1 cellular context compared by ENCODE assay signal in the genomic region with DNA sequence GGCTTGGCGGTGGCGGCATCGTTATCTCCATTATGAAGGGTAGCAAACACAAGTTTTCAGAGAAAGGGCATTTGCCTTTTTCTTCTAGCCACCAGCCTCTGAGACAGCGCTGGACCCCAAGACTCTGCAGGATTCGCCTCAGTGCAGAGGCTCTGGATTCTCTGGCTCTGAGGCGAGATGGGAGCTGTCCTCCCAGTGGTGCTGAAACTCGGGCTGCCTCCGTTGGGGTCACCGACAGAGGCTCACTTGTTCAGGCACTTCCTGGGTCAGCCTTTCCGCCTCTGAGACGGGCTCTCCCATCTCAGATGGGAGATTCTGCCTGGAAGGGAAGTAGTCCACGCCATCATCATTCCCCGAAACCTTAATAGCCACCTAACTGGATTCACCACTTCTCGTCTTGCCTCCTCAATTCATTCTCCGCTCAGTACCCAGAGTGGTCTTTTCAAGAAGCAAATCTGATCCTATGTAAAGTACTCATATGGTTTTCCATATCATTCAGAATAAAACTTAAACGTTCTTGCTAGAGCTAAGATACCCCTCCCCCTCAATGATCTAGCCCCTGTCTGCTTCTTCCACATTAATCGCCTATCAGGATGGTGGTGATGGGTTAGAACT.
TF ChIP-seq lines count a peak whose summit lies in the region.

No MANE protein-coding gene starts in this region.

TF ChIP-seq in HepG2, 621 proteins besides CTCF, POLR2A, EP300 and RAD21 (continued from another document and continues in another):
- TF ChIP-seq, protein P1, sequence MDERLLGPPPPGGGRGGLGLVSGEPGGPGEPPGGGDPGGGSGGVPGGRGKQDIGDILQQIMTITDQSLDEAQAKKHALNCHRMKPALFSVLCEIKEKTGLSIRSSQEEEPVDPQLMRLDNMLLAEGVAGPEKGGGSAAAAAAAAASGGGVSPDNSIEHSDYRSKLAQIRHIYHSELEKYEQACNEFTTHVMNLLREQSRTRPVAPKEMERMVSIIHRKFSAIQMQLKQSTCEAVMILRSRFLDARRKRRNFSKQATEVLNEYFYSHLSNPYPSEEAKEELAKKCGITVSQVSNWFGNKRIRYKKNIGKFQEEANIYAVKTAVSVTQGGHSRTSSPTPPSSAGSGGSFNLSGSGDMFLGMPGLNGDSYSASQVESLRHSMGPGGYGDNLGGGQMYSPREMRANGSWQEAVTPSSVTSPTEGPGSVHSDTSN (CRISPR knock-in tag; IDR thresholded peaks at IDR 0.05): no peak
- TF ChIP-seq FOXA1 (IDR thresholded peaks at IDR 0.05) (no peak), FOXA1 (CRISPR knock-in tag; IDR thresholded peaks at IDR 0.05) (no peak), NFKB2 (CRISPR knock-in tag; IDR thresholded peaks at IDR 0.05; ENCODE audit: borderline replicate concordance) (peak; percentile 59; the same call in 1 of the 2 replicates), CENPT (CRISPR knock-in tag; IDR thresholded peaks at IDR 0.05; ENCODE audit: low read depth) (no peak), MTA3 (CRISPR knock-in tag; IDR thresholded peaks at IDR 0.05) (no peak), HNRNPUL1 (IDR thresholded peaks at IDR 0.05; ENCODE audit: low read depth, low read length) (no peak), ZNF496 (CRISPR knock-in tag; IDR thresholded peaks at IDR 0.05; ENCODE audit: insufficient replicate concordance) (no peak), ZBTB42 (CRISPR knock-in tag; IDR thresholded peaks at IDR 0.05) (no peak), KDM1A (CRISPR knock-in tag; IDR thresholded peaks at IDR 0.05) (no peak), STAT5B (CRISPR knock-in tag; IDR thresholded peaks at IDR 0.05) (0 out of 2 replicates have a peak, but pooled peaks have one; percentile 62), TGIF2 (CRISPR knock-in tag; IDR thresholded peaks at IDR 0.05) (no peak), MED1 (CRISPR knock-in tag; IDR thresholded peaks at IDR 0.05) (no peak), NFKBIZ (CRISPR knock-in tag; IDR thresholded peaks at IDR 0.05) (no peak), MIER2 (CRISPR knock-in tag; IDR thresholded peaks at IDR 0.05) (peak; percentile 98), MEIS2 (CRISPR knock-in tag; IDR thresholded peaks at IDR 0.05) (peak; percentile 56; the same call in 1 of the 2 replicates), ZNF709 (CRISPR knock-in tag; IDR thresholded peaks at IDR 0.05) (no peak), TCF7L2 (IDR thresholded peaks at IDR 0.05; ENCODE audit: low read depth, low read length) (no peak), NKX3-1 (CRISPR knock-in tag; IDR thresholded peaks at IDR 0.05) (peak; percentile 78; the same call in 1 of the 2 replicates), SRY (CRISPR knock-in tag; IDR thresholded peaks at IDR 0.05) (peak; percentile 52; the same call in 1 of the 2 replicates), ZNF775 (CRISPR knock-in tag; IDR thresholded peaks at IDR 0.05; ENCODE audit: borderline replicate concordance) (no peak), NCOA2 (CRISPR knock-in tag; IDR thresholded peaks at IDR 0.05) (0 out of 2 replicates have a peak, but pooled peaks have one; percentile 32), NR2F6 (IDR thresholded peaks at IDR 0.05) (no peak), NR2F6 (CRISPR knock-in tag; IDR thresholded peaks at IDR 0.05) (0 out of 2 replicates have a peak, but pooled peaks have one; percentile 21), SMAD3 (CRISPR knock-in tag; IDR thresholded peaks at IDR 0.05) (0 out of 2 replicates have a peak, but pooled peaks have one; percentile 56), FIP1L1 (IDR thresholded peaks at IDR 0.05; ENCODE audit: borderline replicate concordance, insufficient read depth, low read depth, low read length) (no peak), GABPB1 (CRISPR knock-in tag; IDR thresholded peaks at IDR 0.05) (no peak), HNRNPLL (IDR thresholded peaks at IDR 0.05; ENCODE audit: low read depth, low read length, poor library complexity, severe bottlenecking) (no peak), ZFP36L2 (CRISPR knock-in tag; IDR thresholded peaks at IDR 0.05) (peak; percentile 78; the same call in 1 of the 2 replicates), ZNF577 (CRISPR knock-in tag; IDR thresholded peaks at IDR 0.05; ENCODE audit: borderline replicate concordance, low read depth) (no peak), JUN (CRISPR knock-in tag; IDR thresholded peaks at IDR 0.05) (no peak)
- TF ChIP-seq, protein P2, sequence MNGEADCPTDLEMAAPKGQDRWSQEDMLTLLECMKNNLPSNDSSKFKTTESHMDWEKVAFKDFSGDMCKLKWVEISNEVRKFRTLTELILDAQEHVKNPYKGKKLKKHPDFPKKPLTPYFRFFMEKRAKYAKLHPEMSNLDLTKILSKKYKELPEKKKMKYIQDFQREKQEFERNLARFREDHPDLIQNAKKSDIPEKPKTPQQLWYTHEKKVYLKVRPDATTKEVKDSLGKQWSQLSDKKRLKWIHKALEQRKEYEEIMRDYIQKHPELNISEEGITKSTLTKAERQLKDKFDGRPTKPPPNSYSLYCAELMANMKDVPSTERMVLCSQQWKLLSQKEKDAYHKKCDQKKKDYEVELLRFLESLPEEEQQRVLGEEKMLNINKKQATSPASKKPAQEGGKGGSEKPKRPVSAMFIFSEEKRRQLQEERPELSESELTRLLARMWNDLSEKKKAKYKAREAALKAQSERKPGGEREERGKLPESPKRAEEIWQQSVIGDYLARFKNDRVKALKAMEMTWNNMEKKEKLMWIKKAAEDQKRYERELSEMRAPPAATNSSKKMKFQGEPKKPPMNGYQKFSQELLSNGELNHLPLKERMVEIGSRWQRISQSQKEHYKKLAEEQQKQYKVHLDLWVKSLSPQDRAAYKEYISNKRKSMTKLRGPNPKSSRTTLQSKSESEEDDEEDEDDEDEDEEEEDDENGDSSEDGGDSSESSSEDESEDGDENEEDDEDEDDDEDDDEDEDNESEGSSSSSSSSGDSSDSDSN (CRISPR knock-in tag; IDR thresholded peaks at IDR 0.05): no peak
- TF ChIP-seq, protein P3, sequence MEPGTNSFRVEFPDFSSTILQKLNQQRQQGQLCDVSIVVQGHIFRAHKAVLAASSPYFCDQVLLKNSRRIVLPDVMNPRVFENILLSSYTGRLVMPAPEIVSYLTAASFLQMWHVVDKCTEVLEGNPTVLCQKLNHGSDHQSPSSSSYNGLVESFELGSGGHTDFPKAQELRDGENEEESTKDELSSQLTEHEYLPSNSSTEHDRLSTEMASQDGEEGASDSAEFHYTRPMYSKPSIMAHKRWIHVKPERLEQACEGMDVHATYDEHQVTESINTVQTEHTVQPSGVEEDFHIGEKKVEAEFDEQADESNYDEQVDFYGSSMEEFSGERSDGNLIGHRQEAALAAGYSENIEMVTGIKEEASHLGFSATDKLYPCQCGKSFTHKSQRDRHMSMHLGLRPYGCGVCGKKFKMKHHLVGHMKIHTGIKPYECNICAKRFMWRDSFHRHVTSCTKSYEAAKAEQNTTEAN (CRISPR knock-in tag; conservative IDR thresholded peaks at IDR 0.05): peak; percentile 79; the same call in 1 of the 2 replicates
- TF ChIP-seq, protein P4, sequence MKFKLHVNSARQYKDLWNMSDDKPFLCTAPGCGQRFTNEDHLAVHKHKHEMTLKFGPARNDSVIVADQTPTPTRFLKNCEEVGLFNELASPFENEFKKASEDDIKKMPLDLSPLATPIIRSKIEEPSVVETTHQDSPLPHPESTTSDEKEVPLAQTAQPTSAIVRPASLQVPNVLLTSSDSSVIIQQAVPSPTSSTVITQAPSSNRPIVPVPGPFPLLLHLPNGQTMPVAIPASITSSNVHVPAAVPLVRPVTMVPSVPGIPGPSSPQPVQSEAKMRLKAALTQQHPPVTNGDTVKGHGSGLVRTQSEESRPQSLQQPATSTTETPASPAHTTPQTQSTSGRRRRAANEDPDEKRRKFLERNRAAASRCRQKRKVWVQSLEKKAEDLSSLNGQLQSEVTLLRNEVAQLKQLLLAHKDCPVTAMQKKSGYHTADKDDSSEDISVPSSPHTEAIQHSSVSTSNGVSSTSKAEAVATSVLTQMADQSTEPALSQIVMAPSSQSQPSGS (CRISPR knock-in tag; IDR thresholded peaks at IDR 0.05): no peak
- TF ChIP-seq, protein P5, sequence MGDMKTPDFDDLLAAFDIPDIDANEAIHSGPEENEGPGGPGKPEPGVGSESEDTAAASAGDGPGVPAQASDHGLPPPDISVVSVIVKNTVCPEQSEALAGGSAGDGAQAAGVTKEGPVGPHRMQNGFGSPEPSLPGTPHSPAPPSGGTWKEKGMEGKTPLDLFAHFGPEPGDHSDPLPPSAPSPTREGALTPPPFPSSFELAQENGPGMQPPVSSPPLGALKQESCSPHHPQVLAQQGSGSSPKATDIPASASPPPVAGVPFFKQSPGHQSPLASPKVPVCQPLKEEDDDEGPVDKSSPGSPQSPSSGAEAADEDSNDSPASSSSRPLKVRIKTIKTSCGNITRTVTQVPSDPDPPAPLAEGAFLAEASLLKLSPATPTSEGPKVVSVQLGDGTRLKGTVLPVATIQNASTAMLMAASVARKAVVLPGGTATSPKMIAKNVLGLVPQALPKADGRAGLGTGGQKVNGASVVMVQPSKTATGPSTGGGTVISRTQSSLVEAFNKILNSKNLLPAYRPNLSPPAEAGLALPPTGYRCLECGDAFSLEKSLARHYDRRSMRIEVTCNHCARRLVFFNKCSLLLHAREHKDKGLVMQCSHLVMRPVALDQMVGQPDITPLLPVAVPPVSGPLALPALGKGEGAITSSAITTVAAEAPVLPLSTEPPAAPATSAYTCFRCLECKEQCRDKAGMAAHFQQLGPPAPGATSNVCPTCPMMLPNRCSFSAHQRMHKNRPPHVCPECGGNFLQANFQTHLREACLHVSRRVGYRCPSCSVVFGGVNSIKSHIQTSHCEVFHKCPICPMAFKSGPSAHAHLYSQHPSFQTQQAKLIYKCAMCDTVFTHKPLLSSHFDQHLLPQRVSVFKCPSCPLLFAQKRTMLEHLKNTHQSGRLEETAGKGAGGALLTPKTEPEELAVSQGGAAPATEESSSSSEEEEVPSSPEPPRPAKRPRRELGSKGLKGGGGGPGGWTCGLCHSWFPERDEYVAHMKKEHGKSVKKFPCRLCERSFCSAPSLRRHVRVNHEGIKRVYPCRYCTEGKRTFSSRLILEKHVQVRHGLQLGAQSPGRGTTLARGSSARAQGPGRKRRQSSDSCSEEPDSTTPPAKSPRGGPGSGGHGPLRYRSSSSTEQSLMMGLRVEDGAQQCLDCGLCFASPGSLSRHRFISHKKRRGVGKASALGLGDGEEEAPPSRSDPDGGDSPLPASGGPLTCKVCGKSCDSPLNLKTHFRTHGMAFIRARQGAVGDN (CRISPR knock-in tag; IDR thresholded peaks at IDR 0.05): no peak
- TF ChIP-seq, protein P6, sequence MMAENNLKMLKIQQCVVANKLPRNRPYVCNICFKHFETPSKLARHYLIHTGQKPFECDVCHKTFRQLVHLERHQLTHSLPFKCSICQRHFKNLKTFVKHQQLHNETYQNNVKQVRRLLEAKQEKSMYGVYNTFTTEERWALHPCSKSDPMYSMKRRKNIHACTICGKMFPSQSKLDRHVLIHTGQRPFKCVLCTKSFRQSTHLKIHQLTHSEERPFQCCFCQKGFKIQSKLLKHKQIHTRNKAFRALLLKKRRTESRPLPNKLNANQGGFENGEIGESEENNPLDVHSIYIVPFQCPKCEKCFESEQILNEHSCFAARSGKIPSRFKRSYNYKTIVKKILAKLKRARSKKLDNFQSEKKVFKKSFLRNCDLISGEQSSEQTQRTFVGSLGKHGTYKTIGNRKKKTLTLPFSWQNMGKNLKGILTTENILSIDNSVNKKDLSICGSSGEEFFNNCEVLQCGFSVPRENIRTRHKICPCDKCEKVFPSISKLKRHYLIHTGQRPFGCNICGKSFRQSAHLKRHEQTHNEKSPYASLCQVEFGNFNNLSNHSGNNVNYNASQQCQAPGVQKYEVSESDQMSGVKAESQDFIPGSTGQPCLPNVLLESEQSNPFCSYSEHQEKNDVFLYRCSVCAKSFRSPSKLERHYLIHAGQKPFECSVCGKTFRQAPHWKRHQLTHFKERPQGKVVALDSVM (CRISPR knock-in tag; IDR thresholded peaks at IDR 0.05): no peak
- TF ChIP-seq, protein P7, sequence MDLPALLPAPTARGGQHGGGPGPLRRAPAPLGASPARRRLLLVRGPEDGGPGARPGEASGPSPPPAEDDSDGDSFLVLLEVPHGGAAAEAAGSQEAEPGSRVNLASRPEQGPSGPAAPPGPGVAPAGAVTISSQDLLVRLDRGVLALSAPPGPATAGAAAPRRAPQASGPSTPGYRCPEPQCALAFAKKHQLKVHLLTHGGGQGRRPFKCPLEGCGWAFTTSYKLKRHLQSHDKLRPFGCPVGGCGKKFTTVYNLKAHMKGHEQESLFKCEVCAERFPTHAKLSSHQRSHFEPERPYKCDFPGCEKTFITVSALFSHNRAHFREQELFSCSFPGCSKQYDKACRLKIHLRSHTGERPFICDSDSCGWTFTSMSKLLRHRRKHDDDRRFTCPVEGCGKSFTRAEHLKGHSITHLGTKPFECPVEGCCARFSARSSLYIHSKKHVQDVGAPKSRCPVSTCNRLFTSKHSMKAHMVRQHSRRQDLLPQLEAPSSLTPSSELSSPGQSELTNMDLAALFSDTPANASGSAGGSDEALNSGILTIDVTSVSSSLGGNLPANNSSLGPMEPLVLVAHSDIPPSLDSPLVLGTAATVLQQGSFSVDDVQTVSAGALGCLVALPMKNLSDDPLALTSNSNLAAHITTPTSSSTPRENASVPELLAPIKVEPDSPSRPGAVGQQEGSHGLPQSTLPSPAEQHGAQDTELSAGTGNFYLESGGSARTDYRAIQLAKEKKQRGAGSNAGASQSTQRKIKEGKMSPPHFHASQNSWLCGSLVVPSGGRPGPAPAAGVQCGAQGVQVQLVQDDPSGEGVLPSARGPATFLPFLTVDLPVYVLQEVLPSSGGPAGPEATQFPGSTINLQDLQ (CRISPR knock-in tag; IDR thresholded peaks at IDR 0.05): no peak
- TF ChIP-seq, protein P8, sequence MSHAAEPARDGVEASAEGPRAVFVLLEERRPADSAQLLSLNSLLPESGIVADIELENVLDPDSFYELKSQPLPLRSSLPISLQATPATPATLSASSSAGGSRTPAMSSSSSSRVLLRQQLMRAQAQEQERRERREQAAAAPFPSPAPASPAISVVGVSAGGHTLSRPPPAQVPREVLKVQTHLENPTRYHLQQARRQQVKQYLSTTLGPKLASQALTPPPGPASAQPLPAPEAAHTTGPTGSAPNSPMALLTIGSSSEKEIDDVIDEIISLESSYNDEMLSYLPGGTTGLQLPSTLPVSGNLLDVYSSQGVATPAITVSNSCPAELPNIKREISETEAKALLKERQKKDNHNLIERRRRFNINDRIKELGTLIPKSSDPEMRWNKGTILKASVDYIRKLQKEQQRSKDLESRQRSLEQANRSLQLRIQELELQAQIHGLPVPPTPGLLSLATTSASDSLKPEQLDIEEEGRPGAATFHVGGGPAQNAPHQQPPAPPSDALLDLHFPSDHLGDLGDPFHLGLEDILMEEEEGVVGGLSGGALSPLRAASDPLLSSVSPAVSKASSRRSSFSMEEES (CRISPR knock-in tag; IDR thresholded peaks at IDR 0.05): peak; percentile 48; the same call in 1 of the 2 replicates
- TF ChIP-seq, protein P9, sequence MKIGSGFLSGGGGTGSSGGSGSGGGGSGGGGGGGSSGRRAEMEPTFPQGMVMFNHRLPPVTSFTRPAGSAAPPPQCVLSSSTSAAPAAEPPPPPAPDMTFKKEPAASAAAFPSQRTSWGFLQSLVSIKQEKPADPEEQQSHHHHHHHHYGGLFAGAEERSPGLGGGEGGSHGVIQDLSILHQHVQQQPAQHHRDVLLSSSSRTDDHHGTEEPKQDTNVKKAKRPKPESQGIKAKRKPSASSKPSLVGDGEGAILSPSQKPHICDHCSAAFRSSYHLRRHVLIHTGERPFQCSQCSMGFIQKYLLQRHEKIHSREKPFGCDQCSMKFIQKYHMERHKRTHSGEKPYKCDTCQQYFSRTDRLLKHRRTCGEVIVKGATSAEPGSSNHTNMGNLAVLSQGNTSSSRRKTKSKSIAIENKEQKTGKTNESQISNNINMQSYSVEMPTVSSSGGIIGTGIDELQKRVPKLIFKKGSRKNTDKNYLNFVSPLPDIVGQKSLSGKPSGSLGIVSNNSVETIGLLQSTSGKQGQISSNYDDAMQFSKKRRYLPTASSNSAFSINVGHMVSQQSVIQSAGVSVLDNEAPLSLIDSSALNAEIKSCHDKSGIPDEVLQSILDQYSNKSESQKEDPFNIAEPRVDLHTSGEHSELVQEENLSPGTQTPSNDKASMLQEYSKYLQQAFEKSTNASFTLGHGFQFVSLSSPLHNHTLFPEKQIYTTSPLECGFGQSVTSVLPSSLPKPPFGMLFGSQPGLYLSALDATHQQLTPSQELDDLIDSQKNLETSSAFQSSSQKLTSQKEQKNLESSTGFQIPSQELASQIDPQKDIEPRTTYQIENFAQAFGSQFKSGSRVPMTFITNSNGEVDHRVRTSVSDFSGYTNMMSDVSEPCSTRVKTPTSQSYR (CRISPR knock-in tag; IDR thresholded peaks at IDR 0.05; ENCODE audit: borderline replicate concordance): peak; percentile 11; the same call in 1 of the 2 replicates
